ENCODE assay signal across 22 cellular contexts in genomic region chr14:51626788-51627187, GRCh38. TPM values are rescaled to one million over a fixed set of nuclear protein-coding genes. Genes with fewer than 3 reads are reported as not detected.
DNase-seq lines count a peak whose midpoint lies in the region; ATAC-seq and TF ChIP-seq lines count a peak whose summit lies in the region.
"Had no signal": no experiment of that assay in that cellular context is flagged by ENCODE, and none has a peak within 500 bp of the region (broad histone marks: within the 10 kb centered on the region; RNA-seq: fewer than 3 reads in every experiment).

No MANE protein-coding gene starts in this region.

- no peaks in the 10 kb centered on the region for H3K27me3 ChIP-seq in DND-41 (ENCODE audit: insufficient read depth, low read length, poor library complexity)
- H3K27me3 ChIP-seq in Loucy (ENCODE audit: insufficient read depth, low read length, poor library complexity, severe bottlenecking) = no peaks in the 10 kb centered on the region
- no peaks in the 10 kb centered on the region for H3K27me3 ChIP-seq in adipocyte (replicated peaks; ENCODE audit: control insufficient read depth, insufficient read depth, low read length)
- no peaks in the 10 kb centered on the region for H3K27me3 ChIP-seq in smooth muscle cell (ENCODE audit: low read depth)
- H3K27me3 ChIP-seq: breast epithelium, hepatocyte, right lobe of liver, tibial nerve had no signal

- H3K9ac ChIP-seq in DND-41 (ENCODE audit: low read depth, low read length) (peak overlapping the region; percentile 30), Loucy (ENCODE audit: low read depth, low read length, poor library complexity, severe bottlenecking) (peak overlapping the region; percentile 20), adipocyte (ENCODE audit: low read length) (peak overlapping the region; percentile 61), smooth muscle cell (ENCODE audit: low read depth) (no peak overlapping the region)

- peak overlapping the region in 1 of 2 experiments; percentile 28; a peak in 1 of 4 replicates for H3K4me3 ChIP-seq in DND-41 (ENCODE audit: low read depth in 1 of 2, low read length in 2 of 2)
- H3K4me3 ChIP-seq in Loucy (ENCODE audit: low read length, poor library complexity, severe bottlenecking) = peak overlapping the region; percentile 47
- peak overlapping the region; percentile 53 for H3K4me3 ChIP-seq in adipocyte (ENCODE audit: low read length)
- H3K4me3 ChIP-seq in smooth muscle cell = no peak overlapping the region
- H3K4me3 ChIP-seq: breast epithelium, hepatocyte, right lobe of liver, tibial nerve had no signal

- H2AFZ ChIP-seq in DND-41 (ENCODE audit: low read depth, low read length) (peak overlapping the region; percentile 83), Loucy (ENCODE audit: low read length) (peak overlapping the region; percentile 89), smooth muscle cell (ENCODE audit: low read depth) (no peak overlapping the region)
- H2AFZ ChIP-seq: hepatocyte had no signal

- H3K36me3 ChIP-seq in DND-41 (ENCODE audit: insufficient read depth, low read length) (no peaks in the 10 kb centered on the region), Loucy (ENCODE audit: insufficient read depth, low read length) (no peaks in the 10 kb centered on the region), adipocyte (ENCODE audit: control insufficient read depth, insufficient read depth, low read length, severe bottlenecking) (no peaks in the 10 kb centered on the region), smooth muscle cell (ENCODE audit: low read depth) (no peaks in the 10 kb centered on the region)
- H3K36me3 ChIP-seq: breast epithelium, right lobe of liver, tibial nerve had no signal

- H3K79me2 ChIP-seq in DND-41 (ENCODE audit: insufficient read depth, low read length) (no peaks in the 10 kb centered on the region), Loucy (ENCODE audit: insufficient read depth, low read length) (no peaks in the 10 kb centered on the region), smooth muscle cell (ENCODE audit: low read depth) (no peaks in the 10 kb centered on the region)
- H3K79me2 ChIP-seq: hepatocyte had no signal

- H3K27ac ChIP-seq in DND-41 (ENCODE audit: low read length) = peak overlapping the region; percentile 62
- no peak overlapping the region for H3K27ac ChIP-seq in smooth muscle cell (ENCODE audit: low read depth)
- H3K27ac ChIP-seq: hepatocyte, right lobe of liver, tibial nerve had no signal

- TF ChIP-seq CTCF in DND-41 (IDR thresholded peaks at IDR 0.05; ENCODE audit: borderline replicate concordance, extremely low read depth, low read length, poor library complexity, severe bottlenecking) = no peak
- no peak for TF ChIP-seq CTCF in Loucy (conservative IDR thresholded peaks at IDR 0.05; ENCODE audit: low read length)
- TF ChIP-seq CTCF in smooth muscle cell (IDR thresholded peaks at IDR 0.05; ENCODE audit: borderline replicate concordance, insufficient read depth, poor library complexity, severe bottlenecking) = no peak
- TF ChIP-seq CTCF in GM10248 (IDR thresholded peaks at IDR 0.05; ENCODE audit: control extremely low read depth, extremely low read depth, low read depth, missing control alignments) = no peak

- ATAC-seq in DND-41 (ENCODE audit: insufficient read depth, low read depth) = peak; percentile 64
- no peak for ATAC-seq in HG03175 (IDR thresholded peaks at IDR 0.05; ENCODE audit: unreplicated experiment)
- ATAC-seq: naive thymus-derived CD8-positive, alpha-beta T cell had no signal

- H4K20me1 ChIP-seq in DND-41 (ENCODE audit: insufficient read depth, low read length) (no peaks in the 10 kb centered on the region), Loucy (ENCODE audit: insufficient read depth, low read length, poor library complexity, severe bottlenecking) (no peaks in the 10 kb centered on the region), smooth muscle cell (ENCODE audit: low read depth) (no peaks in the 10 kb centered on the region)

- peak overlapping the region; percentile 58 for H3K4me2 ChIP-seq in DND-41 (ENCODE audit: insufficient read depth, low read length)
- peak overlapping the region; percentile 67 for H3K4me2 ChIP-seq in Loucy (ENCODE audit: low read depth, low read length, poor library complexity, severe bottlenecking)
- peak overlapping the region; percentile 31 for H3K4me2 ChIP-seq in smooth muscle cell
- H3K4me2 ChIP-seq: hepatocyte had no signal

- no peaks in the 10 kb centered on the region for H3F3A ChIP-seq in Loucy (ENCODE audit: low read depth)
- no peaks in the 10 kb centered on the region for H3F3A ChIP-seq in smooth muscle cell (ENCODE audit: low read depth)

- CTCF ChIA-PET in GM10248 (lab: Yijun Ruan, JAX) = interaction anchor here (1.0 to 1.7 kb wide), 3 partner anchors 8 to 16 kb away, joined by 4 to 7 read pairs (median 4); no protein-coding TSS in a partner anchor

- H3K9me3 ChIP-seq in DND-41 (ENCODE audit: insufficient read depth, low read length, severe bottlenecking) (no peaks in the 10 kb centered on the region), Loucy (ENCODE audit: insufficient read depth, low read depth, low read length) (no peaks in the 10 kb centered on the region), adipocyte (ENCODE audit: control insufficient read depth, low read length) (no peaks in the 10 kb centered on the region), smooth muscle cell (replicated peaks; ENCODE audit: low read depth) (no peaks in the 10 kb centered on the region)
- H3K9me3 ChIP-seq: breast epithelium, right lobe of liver, tibial nerve had no signal

- WGBS in smooth muscle cell (ENCODE audit: low lambda C conversion rate) = 88% methylated on average over 1 of the region's 1 CpG

- no peaks in the 10 kb centered on the region for H3K9me2 ChIP-seq in Loucy (replicated peaks; ENCODE audit: low read depth, low read length)

- H3K4me1 ChIP-seq in DND-41 (ENCODE audit: insufficient read depth, low read length) (peaks cover 16% of the 10 kb centered on the region), Loucy (ENCODE audit: insufficient read depth, low read length, poor library complexity, severe bottlenecking) (peaks cover 9% of the 10 kb centered on the region), adipocyte (ENCODE audit: control insufficient read depth, insufficient read depth, low read length) (peaks cover 11% of the 10 kb centered on the region), smooth muscle cell (ENCODE audit: low read depth) (no peaks in the 10 kb centered on the region)
- H3K4me1 ChIP-seq: breast epithelium, tibial nerve had no signal

- POLR2A ChIA-PET in GM10248 (lab: Yijun Ruan, JAX) = no interaction called here

- no peak for DNase-seq in DND-41
- no peak for DNase-seq in adipocyte (ENCODE audit: low read depth)
- no peak for DNase-seq in smooth muscle cell (lab: John Stamatoyannopoulos, UW; ENCODE audit: unreplicated experiment)
- DNase-seq in GM10248 (ENCODE audit: extremely low spot score) = no peak
- no peak for DNase-seq in activated naive CD4-positive, alpha-beta T cell treated with Interleukin-2 at 50 U/mL for 16 hours
- DNase-seq: activated CD4-positive, alpha-beta memory T cell treated with anti-CD3 and anti-CD28 coated beads, Interleukin-2, amount 10 ng/mL, durations not matched to agents 7 days and 5 days; activated naive CD4-positive, alpha-beta T cell treated with anti-CD3 and anti-CD28 coated beads, Interleukin-2, amount 50 U/mL, for 16 hours; CD4-positive, CD25-positive, alpha-beta regulatory T cell; DMS79 treated with DMSO at 0.1 percent for 48 hours; kidney glomerular epithelial cell; naive thymus-derived CD8-positive, alpha-beta T cell; NCI-H1105; NCI-H187; OCI-M1; right lobe of liver; stimulated activated CD4-positive, alpha-beta T cell treated with anti-CD3 and anti-CD28 coated beads, Interleukin-4, amount 100 ng/mL, for 1 hour; T-helper 2 cell had no signal

RNA-seq across cellular contexts. Expression of gene FRMD6, which starts 24.9 kb away (rescaled TPM):
- total RNA-seq in smooth muscle cell = 564 and 578 TPM in 2 replicates
- 197 and 254 TPM in 2 replicates for polyA plus RNA-seq in smooth muscle cell
